1 cellular context compared by ENCODE assay signal in the genomic region with DNA sequence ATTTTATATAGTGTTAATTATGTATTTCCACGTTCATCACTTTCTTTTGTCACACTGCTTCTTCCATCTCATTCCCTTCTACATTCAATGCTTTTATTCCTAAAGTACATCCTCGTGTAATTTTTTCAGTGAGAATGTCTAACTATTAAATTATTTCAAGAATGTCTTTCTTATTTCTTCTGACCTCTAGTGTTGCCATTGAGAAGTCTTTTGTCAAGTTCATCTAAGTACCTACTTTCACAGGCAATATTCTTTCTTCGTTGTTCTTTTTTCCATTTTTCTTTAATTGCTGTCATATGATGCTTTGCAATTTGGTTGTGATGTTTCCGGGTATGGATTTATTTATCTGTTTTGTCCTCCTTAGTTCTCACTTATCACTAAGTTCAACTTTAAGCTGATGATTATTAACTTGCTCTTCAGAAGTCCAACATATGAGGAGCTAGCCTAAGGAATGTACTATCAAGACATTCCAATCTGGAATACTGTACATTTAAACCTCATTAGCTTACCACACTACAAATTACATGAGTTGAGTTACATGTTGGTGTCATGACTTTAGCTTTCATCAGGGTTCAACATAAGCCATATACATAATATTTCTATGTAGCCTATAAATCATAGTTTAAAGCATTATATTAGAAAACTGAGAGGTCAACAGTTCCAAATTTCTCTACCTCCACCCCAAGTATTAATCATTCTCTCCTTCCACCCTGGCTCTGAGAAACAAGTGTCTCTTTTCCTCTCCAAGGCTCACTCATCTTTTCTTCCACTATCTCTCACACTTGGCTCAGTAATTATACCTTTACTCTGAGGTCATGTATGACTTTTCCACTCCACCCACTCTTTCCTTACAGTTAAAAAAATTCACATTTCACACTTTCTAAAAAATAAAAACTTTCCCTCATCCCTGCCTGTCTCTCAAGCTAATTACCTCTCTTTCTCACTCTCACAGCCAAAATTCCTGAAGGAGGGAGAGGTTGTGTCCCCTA.
TF ChIP-seq lines count a peak whose summit lies in the region.

No MANE protein-coding gene starts in this region.

TF ChIP-seq in SK-N-SH, 30 proteins besides CTCF, POLR2A, EP300 and RAD21:
- TF ChIP-seq RXRA (IDR thresholded peaks at IDR 0.05; ENCODE audit: borderline replicate concordance, low read depth) (no peak), SMC3 (IDR thresholded peaks at IDR 0.05; ENCODE audit: low read depth, low read length) (no peak), FOSL2 (IDR thresholded peaks at IDR 0.05; ENCODE audit: borderline replicate concordance, low read depth) (no peak), EZH2phosphoT487 (IDR thresholded peaks at IDR 0.05; ENCODE audit: borderline replicate concordance, low read depth) (no peak), ELF1 (IDR thresholded peaks at IDR 0.05) (no peak), GATA2 (CRISPR knock-in tag; IDR thresholded peaks at IDR 0.05) (no peak), NFIC (IDR thresholded peaks at IDR 0.05; ENCODE audit: borderline replicate concordance) (no peak), MXI1 (IDR thresholded peaks at IDR 0.05; ENCODE audit: low read depth, low read length) (no peak), NRF1 (IDR thresholded peaks at IDR 0.05; ENCODE audit: low read depth, low read length) (no peak), TAF1 (IDR thresholded peaks at IDR 0.05; ENCODE audit: borderline replicate concordance, low read depth, low read length) (no peak), FOXM1 (IDR thresholded peaks at IDR 0.05; ENCODE audit: low read depth) (no peak), TCF12 (IDR thresholded peaks at IDR 0.05) (no peak), FOXJ3 (CRISPR knock-in tag; IDR thresholded peaks at IDR 0.05) (no peak), POLR2AphosphoS5 (IDR thresholded peaks at IDR 0.05; ENCODE audit: low read depth, low read length) (no peak)
- TF ChIP-seq, protein P1, sequence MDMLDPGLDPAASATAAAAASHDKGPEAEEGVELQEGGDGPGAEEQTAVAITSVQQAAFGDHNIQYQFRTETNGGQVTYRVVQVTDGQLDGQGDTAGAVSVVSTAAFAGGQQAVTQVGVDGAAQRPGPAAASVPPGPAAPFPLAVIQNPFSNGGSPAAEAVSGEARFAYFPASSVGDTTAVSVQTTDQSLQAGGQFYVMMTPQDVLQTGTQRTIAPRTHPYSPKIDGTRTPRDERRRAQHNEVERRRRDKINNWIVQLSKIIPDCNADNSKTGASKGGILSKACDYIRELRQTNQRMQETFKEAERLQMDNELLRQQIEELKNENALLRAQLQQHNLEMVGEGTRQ (IDR thresholded peaks at IDR 0.05; ENCODE audit: borderline replicate concordance, low read depth, low read length), result no peak
- TF ChIP-seq, protein P2, sequence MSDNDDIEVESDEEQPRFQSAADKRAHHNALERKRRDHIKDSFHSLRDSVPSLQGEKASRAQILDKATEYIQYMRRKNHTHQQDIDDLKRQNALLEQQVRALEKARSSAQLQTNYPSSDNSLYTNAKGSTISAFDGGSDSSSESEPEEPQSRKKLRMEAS (IDR thresholded peaks at IDR 0.05; ENCODE audit: low read depth), result no peak
- TF ChIP-seq, protein P3, sequence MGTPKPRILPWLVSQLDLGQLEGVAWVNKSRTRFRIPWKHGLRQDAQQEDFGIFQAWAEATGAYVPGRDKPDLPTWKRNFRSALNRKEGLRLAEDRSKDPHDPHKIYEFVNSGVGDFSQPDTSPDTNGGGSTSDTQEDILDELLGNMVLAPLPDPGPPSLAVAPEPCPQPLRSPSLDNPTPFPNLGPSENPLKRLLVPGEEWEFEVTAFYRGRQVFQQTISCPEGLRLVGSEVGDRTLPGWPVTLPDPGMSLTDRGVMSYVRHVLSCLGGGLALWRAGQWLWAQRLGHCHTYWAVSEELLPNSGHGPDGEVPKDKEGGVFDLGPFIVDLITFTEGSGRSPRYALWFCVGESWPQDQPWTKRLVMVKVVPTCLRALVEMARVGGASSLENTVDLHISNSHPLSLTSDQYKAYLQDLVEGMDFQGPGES (IDR thresholded peaks at IDR 0.05; ENCODE audit: low read depth, low read length), result no peak
- TF ChIP-seq, protein P4, sequence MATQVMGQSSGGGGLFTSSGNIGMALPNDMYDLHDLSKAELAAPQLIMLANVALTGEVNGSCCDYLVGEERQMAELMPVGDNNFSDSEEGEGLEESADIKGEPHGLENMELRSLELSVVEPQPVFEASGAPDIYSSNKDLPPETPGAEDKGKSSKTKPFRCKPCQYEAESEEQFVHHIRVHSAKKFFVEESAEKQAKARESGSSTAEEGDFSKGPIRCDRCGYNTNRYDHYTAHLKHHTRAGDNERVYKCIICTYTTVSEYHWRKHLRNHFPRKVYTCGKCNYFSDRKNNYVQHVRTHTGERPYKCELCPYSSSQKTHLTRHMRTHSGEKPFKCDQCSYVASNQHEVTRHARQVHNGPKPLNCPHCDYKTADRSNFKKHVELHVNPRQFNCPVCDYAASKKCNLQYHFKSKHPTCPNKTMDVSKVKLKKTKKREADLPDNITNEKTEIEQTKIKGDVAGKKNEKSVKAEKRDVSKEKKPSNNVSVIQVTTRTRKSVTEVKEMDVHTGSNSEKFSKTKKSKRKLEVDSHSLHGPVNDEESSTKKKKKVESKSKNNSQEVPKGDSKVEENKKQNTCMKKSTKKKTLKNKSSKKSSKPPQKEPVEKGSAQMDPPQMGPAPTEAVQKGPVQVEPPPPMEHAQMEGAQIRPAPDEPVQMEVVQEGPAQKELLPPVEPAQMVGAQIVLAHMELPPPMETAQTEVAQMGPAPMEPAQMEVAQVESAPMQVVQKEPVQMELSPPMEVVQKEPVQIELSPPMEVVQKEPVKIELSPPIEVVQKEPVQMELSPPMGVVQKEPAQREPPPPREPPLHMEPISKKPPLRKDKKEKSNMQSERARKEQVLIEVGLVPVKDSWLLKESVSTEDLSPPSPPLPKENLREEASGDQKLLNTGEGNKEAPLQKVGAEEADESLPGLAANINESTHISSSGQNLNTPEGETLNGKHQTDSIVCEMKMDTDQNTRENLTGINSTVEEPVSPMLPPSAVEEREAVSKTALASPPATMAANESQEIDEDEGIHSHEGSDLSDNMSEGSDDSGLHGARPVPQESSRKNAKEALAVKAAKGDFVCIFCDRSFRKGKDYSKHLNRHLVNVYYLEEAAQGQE (IDR thresholded peaks at IDR 0.05; ENCODE audit: low read depth, low read length), result no peak
TF ChIP-seq in SK-N-SH: peak in this region for 0.
